ENCODE assay signal across 1 cellular context in the genomic region with DNA sequence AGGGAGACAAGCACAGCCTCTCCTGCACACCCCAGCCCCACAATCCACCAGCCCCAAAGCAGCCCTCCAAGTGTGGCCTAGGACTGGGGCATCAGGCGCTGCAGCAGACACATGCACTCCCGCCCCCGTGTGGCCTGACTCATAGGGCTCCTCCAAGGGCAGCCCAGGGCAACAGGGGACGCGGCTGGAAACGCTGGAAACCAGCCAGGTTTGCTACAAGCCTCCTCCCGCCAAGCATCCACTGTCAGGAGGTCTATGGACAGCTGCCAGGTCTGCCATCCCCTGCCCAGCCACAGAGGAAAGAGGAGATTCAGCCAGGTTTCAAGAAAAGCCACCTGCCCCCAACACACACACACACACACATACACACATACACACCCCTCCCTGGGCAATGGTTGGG.
A peak's percentile ranks its signal among the peaks of the same experiment; 100 is the strongest.
TF ChIP-seq lines count a peak whose summit lies in the region.

No MANE protein-coding gene starts in this region.

TF ChIP-seq in HepG2, 621 proteins besides CTCF, POLR2A, EP300 and RAD21 (continues in another document):
- TF ChIP-seq, protein P1, sequence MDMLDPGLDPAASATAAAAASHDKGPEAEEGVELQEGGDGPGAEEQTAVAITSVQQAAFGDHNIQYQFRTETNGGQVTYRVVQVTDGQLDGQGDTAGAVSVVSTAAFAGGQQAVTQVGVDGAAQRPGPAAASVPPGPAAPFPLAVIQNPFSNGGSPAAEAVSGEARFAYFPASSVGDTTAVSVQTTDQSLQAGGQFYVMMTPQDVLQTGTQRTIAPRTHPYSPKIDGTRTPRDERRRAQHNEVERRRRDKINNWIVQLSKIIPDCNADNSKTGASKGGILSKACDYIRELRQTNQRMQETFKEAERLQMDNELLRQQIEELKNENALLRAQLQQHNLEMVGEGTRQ (IDR thresholded peaks at IDR 0.05; ENCODE audit: low read depth, low read length) = no peak
- TF ChIP-seq, protein P1 (CRISPR knock-in tag; IDR thresholded peaks at IDR 0.05; ENCODE audit: borderline replicate concordance) = no peak
- TF ChIP-seq JUND (CRISPR knock-in tag; IDR thresholded peaks at IDR 0.05) (0 out of 2 replicates have a peak, but pooled peaks have one; percentile 21), SMC3 (IDR thresholded peaks at IDR 0.05; ENCODE audit: low read length) (peak; percentile 14; the same call in 1 of the 2 replicates), TSC22D2 (CRISPR knock-in tag; IDR thresholded peaks at IDR 0.05; ENCODE audit: borderline replicate concordance) (no peak), RBAK (CRISPR knock-in tag; IDR thresholded peaks at IDR 0.05) (no peak), HNF4A (CRISPR knock-in tag; IDR thresholded peaks at IDR 0.05) (0 out of 2 replicates have a peak, but pooled peaks have one; percentile 6), FOSL1 (CRISPR knock-in tag; IDR thresholded peaks at IDR 0.05; ENCODE audit: borderline replicate concordance) (no peak), ZNF136 (CRISPR knock-in tag; IDR thresholded peaks at IDR 0.05; ENCODE audit: low read depth) (no peak), PHF20 (CRISPR knock-in tag; IDR thresholded peaks at IDR 0.05) (no peak), PHF5A (CRISPR knock-in tag; IDR thresholded peaks at IDR 0.05; ENCODE audit: low read depth, unreplicated experiment) (no peak), NR2F2 (IDR thresholded peaks at IDR 0.05; ENCODE audit: borderline replicate concordance, low read depth) (no peak; the same call in 1 of the 2 replicates), ATAD3A (CRISPR knock-in tag; IDR thresholded peaks at IDR 0.05) (no peak), HMGA1 (CRISPR knock-in tag; conservative IDR thresholded peaks at IDR 0.05) (no peak), SAP130 (CRISPR knock-in tag; IDR thresholded peaks at IDR 0.05; ENCODE audit: low read depth) (0 out of 2 replicates have a peak, but pooled peaks have one; percentile 54), ELF4 (CRISPR knock-in tag; IDR thresholded peaks at IDR 0.05; ENCODE audit: borderline replicate concordance) (no peak), BORCS8-MEF2B (CRISPR knock-in tag; IDR thresholded peaks at IDR 0.05) (no peak; the same call in 1 of the 2 replicates), ZNF431 (CRISPR knock-in tag; IDR thresholded peaks at IDR 0.05; ENCODE audit: borderline replicate concordance, low read depth) (no peak), ZNF317 (CRISPR knock-in tag; IDR thresholded peaks at IDR 0.05) (no peak), KAT7 (CRISPR knock-in tag; IDR thresholded peaks at IDR 0.05; ENCODE audit: borderline replicate concordance) (no peak), ZFP36 (IDR thresholded peaks at IDR 0.05; ENCODE audit: borderline replicate concordance, low read depth, low read length, partially characterized antibody) (no peak), NFIB (CRISPR knock-in tag; IDR thresholded peaks at IDR 0.05; ENCODE audit: borderline replicate concordance) (no peak), ZNF274 (CRISPR knock-in tag; IDR thresholded peaks at IDR 0.05) (0 out of 2 replicates have a peak, but pooled peaks have one; percentile 63), BRCA1 (CRISPR knock-in tag; IDR thresholded peaks at IDR 0.05) (no peak), ZNF20 (CRISPR knock-in tag; IDR thresholded peaks at IDR 0.05) (no peak), KDM4B (CRISPR knock-in tag; IDR thresholded peaks at IDR 0.05) (no peak), TCF7 (IDR thresholded peaks at IDR 0.05; ENCODE audit: low read depth) (no peak), SP5 (CRISPR knock-in tag; IDR thresholded peaks at IDR 0.05; ENCODE audit: borderline replicate concordance, low read depth) (no peak), PCBP1 (IDR thresholded peaks at IDR 0.05; ENCODE audit: borderline replicate concordance, low read depth, low read length) (peak; percentile 83; the same call in 1 of the 2 replicates), SETDB1 (CRISPR knock-in tag; IDR thresholded peaks at IDR 0.05; ENCODE audit: borderline replicate concordance) (no peak), ARID2 (CRISPR knock-in tag; IDR thresholded peaks at IDR 0.05; ENCODE audit: borderline replicate concordance) (no peak), ARNTL (CRISPR knock-in tag; IDR thresholded peaks at IDR 0.05) (no peak), FOSL2 (CRISPR knock-in tag; IDR thresholded peaks at IDR 0.05) (peak; percentile 84), SNRNP70 (IDR thresholded peaks at IDR 0.05; ENCODE audit: low read depth, low read length) (no peak), PPARG (CRISPR knock-in tag; conservative IDR thresholded peaks at IDR 0.05) (no peak), ZNF468 (CRISPR knock-in tag; IDR thresholded peaks at IDR 0.05) (no peak), ZNF598 (CRISPR knock-in tag; IDR thresholded peaks at IDR 0.05; ENCODE audit: borderline replicate concordance) (no peak), MAFG (CRISPR knock-in tag; IDR thresholded peaks at IDR 0.05) (no peak), MEIS1 (CRISPR knock-in tag; IDR thresholded peaks at IDR 0.05; ENCODE audit: borderline replicate concordance) (no peak), SOX5 (CRISPR knock-in tag; IDR thresholded peaks at IDR 0.05; ENCODE audit: borderline replicate concordance) (no peak), ZNF253 (CRISPR knock-in tag; IDR thresholded peaks at IDR 0.05; ENCODE audit: borderline replicate concordance) (peak; percentile 64; the same call in 1 of the 2 replicates), ZFYVE20 (CRISPR knock-in tag; IDR thresholded peaks at IDR 0.05; ENCODE audit: borderline replicate concordance, low read depth) (no peak), ZNF616 (CRISPR knock-in tag; IDR thresholded peaks at IDR 0.05; ENCODE audit: low read depth) (no peak; the same call in 1 of the 2 replicates), ZNF121 (CRISPR knock-in tag; IDR thresholded peaks at IDR 0.05) (no peak), PHF8 (CRISPR knock-in tag; IDR thresholded peaks at IDR 0.05) (no peak), ZNF891 (CRISPR knock-in tag; IDR thresholded peaks at IDR 0.05) (no peak), ZNF354B (CRISPR knock-in tag; IDR thresholded peaks at IDR 0.05) (no peak), ZNF607 (CRISPR knock-in tag; IDR thresholded peaks at IDR 0.05; ENCODE audit: borderline replicate concordance) (no peak), NFKB2 (CRISPR knock-in tag; IDR thresholded peaks at IDR 0.05; ENCODE audit: borderline replicate concordance) (0 out of 2 replicates have a peak, but pooled peaks have one; percentile 40), ZNF17 (CRISPR knock-in tag; IDR thresholded peaks at IDR 0.05) (no peak), ZNF773 (CRISPR knock-in tag; IDR thresholded peaks at IDR 0.05; ENCODE audit: borderline replicate concordance) (no peak), NKX3-1 (CRISPR knock-in tag; IDR thresholded peaks at IDR 0.05) (no peak), ESRRA (CRISPR knock-in tag; IDR thresholded peaks at IDR 0.05; ENCODE audit: low read depth) (no peak)
- TF ChIP-seq, protein P2, sequence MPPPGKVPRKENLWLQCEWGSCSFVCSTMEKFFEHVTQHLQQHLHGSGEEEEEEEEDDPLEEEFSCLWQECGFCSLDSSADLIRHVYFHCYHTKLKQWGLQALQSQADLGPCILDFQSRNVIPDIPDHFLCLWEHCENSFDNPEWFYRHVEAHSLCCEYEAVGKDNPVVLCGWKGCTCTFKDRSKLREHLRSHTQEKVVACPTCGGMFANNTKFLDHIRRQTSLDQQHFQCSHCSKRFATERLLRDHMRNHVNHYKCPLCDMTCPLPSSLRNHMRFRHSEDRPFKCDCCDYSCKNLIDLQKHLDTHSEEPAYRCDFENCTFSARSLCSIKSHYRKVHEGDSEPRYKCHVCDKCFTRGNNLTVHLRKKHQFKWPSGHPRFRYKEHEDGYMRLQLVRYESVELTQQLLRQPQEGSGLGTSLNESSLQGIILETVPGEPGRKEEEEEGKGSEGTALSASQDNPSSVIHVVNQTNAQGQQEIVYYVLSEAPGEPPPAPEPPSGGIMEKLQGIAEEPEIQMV (CRISPR knock-in tag; IDR thresholded peaks at IDR 0.05; ENCODE audit: low read depth) = no peak
- TF ChIP-seq, protein P3, sequence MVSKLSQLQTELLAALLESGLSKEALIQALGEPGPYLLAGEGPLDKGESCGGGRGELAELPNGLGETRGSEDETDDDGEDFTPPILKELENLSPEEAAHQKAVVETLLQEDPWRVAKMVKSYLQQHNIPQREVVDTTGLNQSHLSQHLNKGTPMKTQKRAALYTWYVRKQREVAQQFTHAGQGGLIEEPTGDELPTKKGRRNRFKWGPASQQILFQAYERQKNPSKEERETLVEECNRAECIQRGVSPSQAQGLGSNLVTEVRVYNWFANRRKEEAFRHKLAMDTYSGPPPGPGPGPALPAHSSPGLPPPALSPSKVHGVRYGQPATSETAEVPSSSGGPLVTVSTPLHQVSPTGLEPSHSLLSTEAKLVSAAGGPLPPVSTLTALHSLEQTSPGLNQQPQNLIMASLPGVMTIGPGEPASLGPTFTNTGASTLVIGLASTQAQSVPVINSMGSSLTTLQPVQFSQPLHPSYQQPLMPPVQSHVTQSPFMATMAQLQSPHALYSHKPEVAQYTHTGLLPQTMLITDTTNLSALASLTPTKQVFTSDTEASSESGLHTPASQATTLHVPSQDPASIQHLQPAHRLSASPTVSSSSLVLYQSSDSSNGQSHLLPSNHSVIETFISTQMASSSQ (IDR thresholded peaks at IDR 0.05; ENCODE audit: low read depth) = no peak
- TF ChIP-seq, protein P3 (CRISPR knock-in tag; IDR thresholded peaks at IDR 0.05; ENCODE audit: borderline replicate concordance) = no peak
- TF ChIP-seq, protein P4, sequence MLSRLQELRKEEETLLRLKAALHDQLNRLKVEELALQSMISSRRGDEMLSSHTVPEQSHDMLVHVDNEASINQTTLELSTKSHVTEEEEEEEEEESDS (CRISPR knock-in tag; IDR thresholded peaks at IDR 0.05; ENCODE audit: borderline replicate concordance) = no peak
- TF ChIP-seq, protein P5, sequence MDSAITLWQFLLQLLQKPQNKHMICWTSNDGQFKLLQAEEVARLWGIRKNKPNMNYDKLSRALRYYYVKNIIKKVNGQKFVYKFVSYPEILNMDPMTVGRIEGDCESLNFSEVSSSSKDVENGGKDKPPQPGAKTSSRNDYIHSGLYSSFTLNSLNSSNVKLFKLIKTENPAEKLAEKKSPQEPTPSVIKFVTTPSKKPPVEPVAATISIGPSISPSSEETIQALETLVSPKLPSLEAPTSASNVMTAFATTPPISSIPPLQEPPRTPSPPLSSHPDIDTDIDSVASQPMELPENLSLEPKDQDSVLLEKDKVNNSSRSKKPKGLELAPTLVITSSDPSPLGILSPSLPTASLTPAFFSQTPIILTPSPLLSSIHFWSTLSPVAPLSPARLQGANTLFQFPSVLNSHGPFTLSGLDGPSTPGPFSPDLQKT (CRISPR knock-in tag; IDR thresholded peaks at IDR 0.05; ENCODE audit: borderline replicate concordance) = no peak
- TF ChIP-seq, protein P6, sequence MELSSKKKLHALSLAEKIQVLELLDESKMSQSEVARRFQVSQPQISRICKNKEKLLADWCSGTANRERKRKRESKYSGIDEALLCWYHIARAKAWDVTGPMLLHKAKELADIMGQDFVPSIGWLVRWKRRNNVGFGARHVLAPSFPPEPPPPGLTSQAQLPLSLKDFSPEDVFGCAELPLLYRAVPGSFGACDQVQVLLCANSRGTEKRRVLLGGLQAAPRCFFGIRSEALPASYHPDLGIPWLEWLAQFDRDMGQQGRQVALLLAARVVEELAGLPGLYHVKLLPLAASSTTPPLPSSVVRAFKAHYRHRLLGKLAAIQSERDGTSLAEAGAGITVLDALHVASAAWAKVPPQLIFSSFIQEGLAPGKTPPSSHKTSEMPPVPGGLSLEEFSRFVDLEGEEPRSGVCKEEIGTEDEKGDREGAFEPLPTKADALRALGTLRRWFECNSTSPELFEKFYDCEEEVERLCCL (CRISPR knock-in tag; IDR thresholded peaks at IDR 0.05; ENCODE audit: borderline replicate concordance) = no peak
- TF ChIP-seq, protein P7, sequence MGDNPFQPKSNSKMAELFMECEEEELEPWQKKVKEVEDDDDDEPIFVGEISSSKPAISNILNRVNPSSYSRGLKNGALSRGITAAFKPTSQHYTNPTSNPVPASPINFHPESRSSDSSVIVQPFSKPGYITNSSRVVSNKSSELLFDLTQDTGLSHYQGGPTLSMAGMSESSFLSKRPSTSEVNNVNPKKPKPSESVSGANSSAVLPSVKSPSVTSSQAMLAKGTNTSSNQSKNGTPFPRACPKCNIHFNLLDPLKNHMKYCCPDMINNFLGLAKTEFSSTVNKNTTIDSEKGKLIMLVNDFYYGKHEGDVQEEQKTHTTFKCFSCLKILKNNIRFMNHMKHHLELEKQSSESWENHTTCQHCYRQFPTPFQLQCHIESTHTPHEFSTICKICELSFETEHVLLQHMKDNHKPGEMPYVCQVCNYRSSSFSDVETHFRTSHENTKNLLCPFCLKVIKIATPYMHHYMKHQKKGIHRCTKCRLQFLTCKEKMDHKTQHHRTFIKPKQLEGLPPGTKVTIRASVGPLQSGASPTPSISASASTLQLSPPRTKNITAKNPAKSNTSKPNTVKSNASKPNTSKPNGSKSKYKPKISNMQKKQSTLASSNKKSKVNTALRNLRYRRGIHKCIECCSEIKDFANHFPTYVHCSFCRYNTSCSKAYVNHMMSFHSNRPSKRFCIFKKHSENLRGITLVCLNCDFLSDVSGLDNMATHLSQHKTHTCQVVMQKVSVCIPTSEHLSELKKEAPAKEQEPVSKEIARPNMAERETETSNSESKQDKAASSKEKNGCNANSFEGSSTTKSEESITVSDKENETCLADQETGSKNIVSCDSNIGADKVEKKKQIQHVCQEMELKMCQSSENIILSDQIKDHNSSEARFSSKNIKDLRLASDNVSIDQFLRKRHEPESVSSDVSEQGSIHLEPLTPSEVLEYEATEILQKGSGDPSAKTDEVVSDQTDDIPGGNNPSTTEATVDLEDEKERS (CRISPR knock-in tag; IDR thresholded peaks at IDR 0.05) = no peak
